Comparison of ENCODE assay signal across 34 cellular contexts in genomic region chr2:194564422-194564821, GRCh38.
"Had no signal": no experiment of that assay in that cellular context is flagged by ENCODE, and none has a peak within 500 bp of the region (broad histone marks: within the 10 kb centered on the region; RNA-seq: fewer than 3 reads in every experiment).

No MANE protein-coding gene starts in this region.

- H3K4me2 ChIP-seq: PC-9 had no signal

- H3K4me3 Mint-ChIP-seq: T-cell had no signal

- ATAC-seq: K562, Panc1, Right ventricle myocardium inferior, T-cell had no signal

- DNase-seq: Karpas-422, KG1, NCI-H1048, NCI-H1092 treated with DMSO at 0.1 percent for 48 hours, NCI-H1105 treated with DMSO at 0.1 percent for 48 hours, NCI-H1417, NCI-H1436, NCI-H146, NCI-H1694, NCI-H187, NCI-H1930, NCI-H2029 treated with DMSO at 0.1 percent for 48 hours, NCI-H2081 treated with DMSO at 0.1 percent for 48 hours, NCI-H2107, NCI-H2171, NCI-H2227 treated with DMSO at 0.1 percent for 48 hours, NCI-H446 treated with DMSO at 0.1 percent for 48 hours, NCI-H510A, NCI-H524, NCI-H526, NCI-H69, NCI-H748 treated with DMSO at 0.1 percent for 48 hours, NCI-H82, PC-9, SHP77, SIG-M5, SJCRH30, T-cell had no signal

- H3K36me3 ChIP-seq: SJCRH30 had no signal

- H3K4me1 Mint-ChIP-seq: T-cell had no signal

- H2AFZ ChIP-seq: PC-9 had no signal

- H3K4me1 ChIP-seq: SJCRH30 had no signal

- H3K9me3 Mint-ChIP-seq: T-cell had no signal

- H3K4me3 ChIP-seq: K562, PC-9, SJCRH30, SK-N-MC had no signal

- H3K27me3 ChIP-seq: SJCRH30 had no signal

- H3K9me3 ChIP-seq: SJCRH30 had no signal

- H3K27ac ChIP-seq: PC-9, RWPE1, SJCRH30, SK-N-MC had no signal

- H3K36me3 Mint-ChIP-seq: T-cell had no signal

- FAIRE-seq: K562, RCC 7860 had no signal
